1 cellular context compared by ENCODE assay signal in the genomic region with DNA sequence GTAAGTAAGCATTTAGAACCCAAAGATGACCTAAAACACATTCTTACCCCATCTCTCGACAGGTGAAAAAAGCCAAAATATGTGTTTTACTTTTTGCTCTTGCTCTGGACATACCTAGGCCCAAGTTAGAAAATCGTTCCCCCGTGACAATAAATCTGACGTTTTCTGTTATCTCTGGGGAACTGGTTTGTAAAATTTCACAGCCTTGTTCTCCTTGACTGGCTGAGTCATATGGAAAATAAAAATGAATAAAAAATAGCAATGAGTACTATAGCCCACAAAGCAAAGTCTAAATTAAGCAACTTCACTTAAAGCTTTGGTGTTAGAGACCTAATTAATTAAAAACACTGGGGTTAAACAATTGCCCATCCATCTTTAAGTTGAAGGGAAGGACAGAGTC.
TF ChIP-seq lines count a peak whose summit lies in the region.

No MANE protein-coding gene starts in this region.

TF ChIP-seq in GM23338, 12 proteins besides CTCF, POLR2A, EP300 and RAD21:
- TF ChIP-seq, protein P1, sequence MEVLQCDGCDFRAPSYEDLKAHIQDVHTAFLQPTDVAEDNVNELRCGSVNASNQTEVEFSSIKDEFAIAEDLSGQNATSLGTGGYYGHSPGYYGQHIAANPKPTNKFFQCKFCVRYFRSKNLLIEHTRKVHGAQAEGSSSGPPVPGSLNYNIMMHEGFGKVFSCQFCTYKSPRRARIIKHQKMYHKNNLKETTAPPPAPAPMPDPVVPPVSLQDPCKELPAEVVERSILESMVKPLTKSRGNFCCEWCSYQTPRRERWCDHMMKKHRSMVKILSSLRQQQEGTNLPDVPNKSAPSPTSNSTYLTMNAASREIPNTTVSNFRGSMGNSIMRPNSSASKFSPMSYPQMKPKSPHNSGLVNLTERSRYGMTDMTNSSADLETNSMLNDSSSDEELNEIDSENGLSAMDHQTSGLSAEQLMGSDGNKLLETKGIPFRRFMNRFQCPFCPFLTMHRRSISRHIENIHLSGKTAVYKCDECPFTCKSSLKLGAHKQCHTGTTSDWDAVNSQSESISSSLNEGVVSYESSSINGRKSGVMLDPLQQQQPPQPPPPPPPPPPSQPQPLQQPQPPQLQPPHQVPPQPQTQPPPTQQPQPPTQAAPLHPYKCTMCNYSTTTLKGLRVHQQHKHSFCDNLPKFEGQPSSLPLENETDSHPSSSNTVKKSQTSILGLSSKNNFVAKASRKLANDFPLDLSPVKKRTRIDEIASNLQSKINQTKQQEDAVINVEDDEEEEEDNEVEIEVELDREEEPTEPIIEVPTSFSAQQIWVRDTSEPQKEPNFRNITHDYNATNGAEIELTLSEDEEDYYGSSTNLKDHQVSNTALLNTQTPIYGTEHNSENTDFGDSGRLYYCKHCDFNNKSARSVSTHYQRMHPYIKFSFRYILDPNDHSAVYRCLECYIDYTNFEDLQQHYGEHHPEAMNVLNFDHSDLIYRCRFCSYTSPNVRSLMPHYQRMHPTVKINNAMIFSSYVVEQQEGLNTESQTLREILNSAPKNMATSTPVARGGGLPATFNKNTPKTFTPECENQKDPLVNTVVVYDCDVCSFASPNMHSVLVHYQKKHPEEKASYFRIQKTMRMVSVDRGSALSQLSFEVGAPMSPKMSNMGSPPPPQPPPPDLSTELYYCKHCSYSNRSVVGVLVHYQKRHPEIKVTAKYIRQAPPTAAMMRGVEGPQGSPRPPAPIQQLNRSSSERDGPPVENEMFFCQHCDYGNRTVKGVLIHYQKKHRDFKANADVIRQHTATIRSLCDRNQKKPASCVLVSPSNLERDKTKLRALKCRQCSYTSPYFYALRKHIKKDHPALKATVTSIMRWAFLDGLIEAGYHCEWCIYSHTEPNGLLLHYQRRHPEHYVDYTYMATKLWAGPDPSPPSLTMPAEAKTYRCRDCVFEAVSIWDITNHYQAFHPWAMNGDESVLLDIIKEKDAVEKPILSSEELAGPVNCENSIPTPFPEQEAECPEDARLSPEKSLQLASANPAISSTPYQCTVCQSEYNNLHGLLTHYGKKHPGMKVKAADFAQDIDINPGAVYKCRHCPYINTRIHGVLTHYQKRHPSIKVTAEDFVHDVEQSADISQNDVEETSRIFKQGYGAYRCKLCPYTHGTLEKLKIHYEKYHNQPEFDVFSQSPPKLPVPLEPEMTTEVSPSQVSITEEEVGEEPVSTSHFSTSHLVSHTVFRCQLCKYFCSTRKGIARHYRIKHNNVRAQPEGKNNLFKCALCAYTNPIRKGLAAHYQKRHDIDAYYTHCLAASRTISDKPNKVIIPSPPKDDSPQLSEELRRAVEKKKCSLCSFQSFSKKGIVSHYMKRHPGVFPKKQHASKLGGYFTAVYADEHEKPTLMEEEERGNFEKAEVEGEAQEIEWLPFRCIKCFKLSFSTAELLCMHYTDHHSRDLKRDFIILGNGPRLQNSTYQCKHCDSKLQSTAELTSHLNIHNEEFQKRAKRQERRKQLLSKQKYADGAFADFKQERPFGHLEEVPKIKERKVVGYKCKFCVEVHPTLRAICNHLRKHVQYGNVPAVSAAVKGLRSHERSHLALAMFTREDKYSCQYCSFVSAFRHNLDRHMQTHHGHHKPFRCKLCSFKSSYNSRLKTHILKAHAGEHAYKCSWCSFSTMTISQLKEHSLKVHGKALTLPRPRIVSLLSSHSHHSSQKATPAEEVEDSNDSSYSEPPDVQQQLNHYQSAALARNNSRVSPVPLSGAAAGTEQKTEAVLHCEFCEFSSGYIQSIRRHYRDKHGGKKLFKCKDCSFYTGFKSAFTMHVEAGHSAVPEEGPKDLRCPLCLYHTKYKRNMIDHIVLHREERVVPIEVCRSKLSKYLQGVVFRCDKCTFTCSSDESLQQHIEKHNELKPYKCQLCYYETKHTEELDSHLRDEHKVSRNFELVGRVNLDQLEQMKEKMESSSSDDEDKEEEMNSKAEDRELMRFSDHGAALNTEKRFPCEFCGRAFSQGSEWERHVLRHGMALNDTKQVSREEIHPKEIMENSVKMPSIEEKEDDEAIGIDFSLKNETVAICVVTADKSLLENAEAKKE (CRISPR knock-in tag; IDR thresholded peaks at IDR 0.05) = no peak
- TF ChIP-seq, protein P2, sequence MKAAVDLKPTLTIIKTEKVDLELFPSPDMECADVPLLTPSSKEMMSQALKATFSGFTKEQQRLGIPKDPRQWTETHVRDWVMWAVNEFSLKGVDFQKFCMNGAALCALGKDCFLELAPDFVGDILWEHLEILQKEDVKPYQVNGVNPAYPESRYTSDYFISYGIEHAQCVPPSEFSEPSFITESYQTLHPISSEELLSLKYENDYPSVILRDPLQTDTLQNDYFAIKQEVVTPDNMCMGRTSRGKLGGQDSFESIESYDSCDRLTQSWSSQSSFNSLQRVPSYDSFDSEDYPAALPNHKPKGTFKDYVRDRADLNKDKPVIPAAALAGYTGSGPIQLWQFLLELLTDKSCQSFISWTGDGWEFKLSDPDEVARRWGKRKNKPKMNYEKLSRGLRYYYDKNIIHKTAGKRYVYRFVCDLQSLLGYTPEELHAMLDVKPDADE (IDR thresholded peaks at IDR 0.05) = no peak
- TF ChIP-seq NANOG (IDR thresholded peaks at IDR 0.05; ENCODE audit: borderline replicate concordance) (no peak), JUNB (IDR thresholded peaks at IDR 0.05; ENCODE audit: unreplicated experiment) (no peak), EZH2phosphoT487 (IDR thresholded peaks at IDR 0.05; ENCODE audit: unreplicated experiment) (no peak), REST (IDR thresholded peaks at IDR 0.05; ENCODE audit: unreplicated experiment) (no peak), STAT1 (IDR thresholded peaks at IDR 0.05; ENCODE audit: unreplicated experiment) (no peak), POLR2AphosphoS5 (IDR thresholded peaks at IDR 0.05; ENCODE audit: low read depth) (no peak), EZH2 (IDR thresholded peaks at IDR 0.05; ENCODE audit: low read depth, unreplicated experiment) (no peak), ZNF331 (CRISPR knock-in tag; IDR thresholded peaks at IDR 0.05; ENCODE audit: low read depth) (no peak), CREB1 (CRISPR knock-in tag; IDR thresholded peaks at IDR 0.05; ENCODE audit: low read depth) (no peak), ZNF114 (CRISPR knock-in tag; IDR thresholded peaks at IDR 0.05) (no peak)
